In genomic region chr14:64764641-64765520, GRCh38 we compare ENCODE assay signal across 8 cellular contexts.
DNase-seq lines count a peak whose midpoint lies in the region; ATAC-seq and TF ChIP-seq lines count a peak whose summit lies in the region.

No MANE protein-coding gene starts in this region.

- peak; percentile 91 for TF ChIP-seq CTCF in HFF-Myc (IDR thresholded peaks at IDR 0.05; ENCODE audit: low read depth, low read length, missing control alignments)
- TF ChIP-seq CTCF in choroid plexus epithelial cell (conservative IDR thresholded peaks at IDR 0.05; ENCODE audit: low read depth, low read length): peak; percentile 94

- ATAC-seq in left lobe of liver (peak; percentile 88), GM21367 (IDR thresholded peaks at IDR 0.05; ENCODE audit: unreplicated experiment) (no peak)

- DNase-seq in COR-L47 (lab: John Stamatoyannopoulos, UW) (peak; percentile 81), HFF-Myc (ENCODE audit: extremely low read depth, low read depth) (no peak), NCI-H345 (lab: John Stamatoyannopoulos, UW) (peak; percentile 57), choroid plexus epithelial cell (ENCODE audit: low read depth) (peak; percentile 78), left lobe of liver (ENCODE audit: low spot score) (peak; percentile 71)
- peak; percentile 48 to 63 for DNase-seq in activated CD4-positive, alpha-beta T cell treated with anti-CD3 and anti-CD28 coated beads for 4 hours
- peak; percentile 26 for DNase-seq in stimulated activated CD4-positive, alpha-beta T cell treated with anti-CD3 and anti-CD28 coated beads, Interleukin-2, amount 100 ng/mL, for 4 hours (ENCODE audit: low read depth)

- H3K4me3 ChIP-seq in HFF-Myc (replicated peaks; ENCODE audit: low read depth, low read length): no peak overlapping the region
- H3K4me3 ChIP-seq in choroid plexus epithelial cell (ENCODE audit: low read depth, low read length): peak overlapping the region; percentile 39
